1 cellular context compared by ENCODE assay signal in genomic region chr1:23367791-23368561, GRCh38.
A peak's percentile ranks its signal among the peaks of the same experiment; 100 is the strongest.
TF ChIP-seq lines count a peak whose summit lies in the region.

No MANE protein-coding gene starts in this region.

TF ChIP-seq in K562, 482 proteins besides CTCF, POLR2A, EP300 and RAD21 (continued from another document and continues in another):
- TF ChIP-seq FOXO4 (CRISPR knock-in tag; IDR thresholded peaks at IDR 0.05) (no peak), ZNF449 (CRISPR knock-in tag; IDR thresholded peaks at IDR 0.05) (no peak), CREM (IDR thresholded peaks at IDR 0.05; ENCODE audit: low read depth) (peak; percentile 42; the same call in 1 of the 2 replicates), ARID1B (IDR thresholded peaks at IDR 0.05) (peak; percentile 40), NCOA6 (IDR thresholded peaks at IDR 0.05) (no peak), MGA (IDR thresholded peaks at IDR 0.05) (peak; percentile 50), ZBTB8A (IDR thresholded peaks at IDR 0.05; ENCODE audit: partially characterized antibody) (no peak), ZNF609 (CRISPR knock-in tag; IDR thresholded peaks at IDR 0.05; ENCODE audit: borderline replicate concordance) (no peak), CTCFL (IDR thresholded peaks at IDR 0.05; ENCODE audit: borderline replicate concordance, insufficient read depth, low read depth, low read length, poor library complexity, severe bottlenecking) (peak; percentile 5), ZNF76 (CRISPR knock-in tag; IDR thresholded peaks at IDR 0.05; ENCODE audit: borderline replicate concordance) (no peak), HCFC1 (IDR thresholded peaks at IDR 0.05; ENCODE audit: low read depth, low read length) (peak; percentile 93), HDGF (IDR thresholded peaks at IDR 0.05) (peak; percentile 96), KLF16 (IDR thresholded peaks at IDR 0.05) (no peak), ZBTB43 (CRISPR knock-in tag; IDR thresholded peaks at IDR 0.05) (0 out of 2 replicates have a peak, but pooled peaks have one; percentile 24), ZNF583 (CRISPR knock-in tag; IDR thresholded peaks at IDR 0.05) (no peak), SMARCA5 (IDR thresholded peaks at IDR 0.05) (peak; percentile 84; the same call in 1 of the 2 replicates), PTBP1 (IDR thresholded peaks at IDR 0.05; ENCODE audit: low read depth, low read length) (no peak), RBM39 (optimal IDR thresholded peaks at IDR 0.05; ENCODE audit: low read depth, low read length) (no peak), ARID4B (CRISPR knock-in tag; IDR thresholded peaks at IDR 0.05) (peak; percentile 72), GABPB1 (CRISPR knock-in tag; IDR thresholded peaks at IDR 0.05) (peak; percentile 85), HES1 (IDR thresholded peaks at IDR 0.05; ENCODE audit: low read depth) (no peak), ZFPM2 (CRISPR knock-in tag; IDR thresholded peaks at IDR 0.05) (no peak), SIN3B (IDR thresholded peaks at IDR 0.05; ENCODE audit: low read depth) (no peak)
